In genomic region chr7:37786741-37787569, GRCh38 we compare ENCODE assay signal across 8 cellular contexts.
A peak's percentile ranks its signal among the peaks of the same experiment; 100 is the strongest.
DNase-seq lines count a peak whose midpoint lies in the region; ATAC-seq and TF ChIP-seq lines count a peak whose summit lies in the region.

No MANE protein-coding gene starts in this region.

- H3K4me1 Mint-ChIP-seq in progenitor cell of endocrine pancreas (ENCODE audit: low read depth), result peaks cover 4% of the 10 kb centered on the region

- no peaks in the 10 kb centered on the region for H3K27me3 ChIP-seq in HL-60 (ENCODE audit: insufficient read depth, poor library complexity, severe bottlenecking)
- H3K27me3 ChIP-seq in left lung, result no peaks in the 10 kb centered on the region
- no peaks in the 10 kb centered on the region for H3K27me3 ChIP-seq in effector memory CD4-positive, alpha-beta T cell (replicated peaks; ENCODE audit: control insufficient read depth, insufficient read depth, low read length, poor library complexity, severe bottlenecking)

- H3K9me3 Mint-ChIP-seq in progenitor cell of endocrine pancreas (ENCODE audit: low read depth), result no peaks in the 10 kb centered on the region

- WGBS in lower leg skin, 2 donors, result 51 to 54% methylated on average over 6 of the region's 6 CpGs

- H3K27ac ChIP-seq in HL-60 (replicated peaks) (peak overlapping the region; percentile 55), left lung (peak overlapping the region in 1 of 2 donors; percentile 67)
- H3K27ac ChIP-seq in effector memory CD4-positive, alpha-beta T cell (ENCODE audit: insufficient read depth, low read length, poor library complexity, severe bottlenecking), result no peak overlapping the region

- intact Hi-C loops in left lung (cut with DNase I) (no loop called here), lower leg skin (cut with DNase I; ENCODE audit: low total_unique reads) (no loop called here)

- TF ChIP-seq POLR2A in lower leg skin (IDR thresholded peaks at IDR 0.05), result no peak

- no peaks in the 10 kb centered on the region for H3K27me3 Mint-ChIP-seq in progenitor cell of endocrine pancreas

- DNase-seq in HL-60 (ENCODE audit: low read depth in 1 of 2, low spot score in 1 of 2), result peak; percentile 31 to 63
- DNase-seq in left lung, result no peak
- DNase-seq in effector memory CD4-positive, alpha-beta T cell, result no peak
- DNase-seq in lower leg skin (ENCODE audit: low spot score in 2 of 2), result no peak
- no peak for DNase-seq in UCSD-AML1 (lab: John Stamatoyannopoulos, UW; ENCODE audit: unreplicated experiment)
- no peak for DNase-seq in progenitor cell of endocrine pancreas (ENCODE audit: low spot score, unreplicated experiment)

- H3K4me3 ChIP-seq in HL-60 (replicated peaks; ENCODE audit: insufficient read depth, low read length), result no peak overlapping the region
- H3K4me3 ChIP-seq in left lung, result no peak overlapping the region
- H3K4me3 ChIP-seq in effector memory CD4-positive, alpha-beta T cell (ENCODE audit: insufficient read depth, low read depth, low read length, poor library complexity, severe bottlenecking), result no peak overlapping the region
- no peak overlapping the region for H3K4me3 ChIP-seq in lower leg skin (ENCODE audit: low read depth, poor library complexity, severe bottlenecking)

- H3K4me1 ChIP-seq in left lung, result peaks cover 0 to 4% of the 10 kb centered on the region in 2 donors
- no peaks in the 10 kb centered on the region for H3K4me1 ChIP-seq in effector memory CD4-positive, alpha-beta T cell (ENCODE audit: control insufficient read depth, insufficient read depth, low read length, poor library complexity, severe bottlenecking)

- H3K27ac Mint-ChIP-seq in progenitor cell of endocrine pancreas, result no peak overlapping the region

- no peak overlapping the region for H3K4me3 Mint-ChIP-seq in progenitor cell of endocrine pancreas (ENCODE audit: low read depth)

- ATAC-seq in GM18861 (IDR thresholded peaks at IDR 0.05; ENCODE audit: unreplicated experiment) (peak; percentile 89), GM21737 (IDR thresholded peaks at IDR 0.05; ENCODE audit: unreplicated experiment) (peak; percentile 87), left lung (peak; percentile 74)

- no peak for TF ChIP-seq CTCF in HL-60 (IDR thresholded peaks at IDR 0.05; ENCODE audit: insufficient read depth, low read length)
- TF ChIP-seq CTCF in left lung (IDR thresholded peaks at IDR 0.05), result no peak
- no peak for TF ChIP-seq CTCF in lower leg skin (IDR thresholded peaks at IDR 0.05)
- no peak for TF ChIP-seq CTCF in progenitor cell of endocrine pancreas (IDR thresholded peaks at IDR 0.05; ENCODE audit: unreplicated experiment)

- no peaks in the 10 kb centered on the region for H3K36me3 ChIP-seq in left lung
- H3K36me3 ChIP-seq in effector memory CD4-positive, alpha-beta T cell (ENCODE audit: control insufficient read depth, insufficient read depth, low read length), result no peaks in the 10 kb centered on the region

- H3K9me3 ChIP-seq in left lung, result peaks cover 0 to 2% of the 10 kb centered on the region in 2 donors
- no peaks in the 10 kb centered on the region for H3K9me3 ChIP-seq in effector memory CD4-positive, alpha-beta T cell (ENCODE audit: control insufficient read depth, low read length)

- no peaks in the 10 kb centered on the region for H3K36me3 Mint-ChIP-seq in progenitor cell of endocrine pancreas (ENCODE audit: insufficient read depth)

Comparison
In these comparisons a context has a peak if more than half of its experiments do, and no peak if none do; other contexts are left out.
1. DNase-seq: peak in HL-60 (2 of 2); none in left lung (0 of 2), effector memory CD4-positive, alpha-beta T cell (0 of 3), lower leg skin (0 of 2), UCSD-AML1 (single experiment) and progenitor cell of endocrine pancreas (single experiment).
2. Peak in every context shown above with its lines, with median percentiles within 50 percentile points of each other: ATAC-seq.